ENCODE assay signal across 26 cellular contexts in genomic region chr20:39394461-39394860, GRCh38.
"Had no signal": no experiment of that assay in that cellular context is flagged by ENCODE, and none has a peak within 500 bp of the region (broad histone marks: within the 10 kb centered on the region; RNA-seq: fewer than 3 reads in every experiment).

No MANE protein-coding gene starts in this region.

- H3K9me3 ChIP-seq: SK-N-SH had no signal

- ATAC-seq: Panc1, PC-3, T-cell had no signal

- H3K36me3 Mint-ChIP-seq: IgD-negative memory B cell, T-cell had no signal

- H3K4me1 Mint-ChIP-seq: IgD-negative memory B cell, T-cell had no signal

- H3K9me3 Mint-ChIP-seq: IgD-negative memory B cell; T-cell; T-helper 1 cell treated with Interleukin-12 subunit alpha and Interleukin-12 subunit beta and Interleukin-4 antibody, amounts not matched to agents 30 μg/mL and 1 μg/mL, for 36 hours had no signal

- H3K4me3 Mint-ChIP-seq: IgD-negative memory B cell; T-cell; T-helper 1 cell treated with Interleukin-12 subunit alpha and Interleukin-12 subunit beta and Interleukin-4 antibody, amounts not matched to agents 30 μg/mL and 1 μg/mL, for 36 hours had no signal

- DNase-seq: KBM-7, MM.1S, NCI-H1048, NCI-H1105, NCI-H1417, NCI-H1436 treated with DMSO at 0.1 percent for 48 hours, NCI-H1694, NCI-H1930, NCI-H2081, NCI-H2171, NCI-H226, NCI-H446, NCI-H510A, NCI-H524 treated with DMSO at 0.1 percent for 48 hours, NCI-H69, NCI-H774, PC-3, SHP77, SK-N-SH, SW 1271, T-cell had no signal

- H3K27ac ChIP-seq: HL-60, RWPE1 had no signal

- H3K27ac Mint-ChIP-seq: T-cell; T-helper 1 cell treated with Interleukin-12 subunit alpha and Interleukin-12 subunit beta and Interleukin-4 antibody, amounts not matched to agents 30 μg/mL and 1 μg/mL, for 36 hours had no signal
